In the genomic region with DNA sequence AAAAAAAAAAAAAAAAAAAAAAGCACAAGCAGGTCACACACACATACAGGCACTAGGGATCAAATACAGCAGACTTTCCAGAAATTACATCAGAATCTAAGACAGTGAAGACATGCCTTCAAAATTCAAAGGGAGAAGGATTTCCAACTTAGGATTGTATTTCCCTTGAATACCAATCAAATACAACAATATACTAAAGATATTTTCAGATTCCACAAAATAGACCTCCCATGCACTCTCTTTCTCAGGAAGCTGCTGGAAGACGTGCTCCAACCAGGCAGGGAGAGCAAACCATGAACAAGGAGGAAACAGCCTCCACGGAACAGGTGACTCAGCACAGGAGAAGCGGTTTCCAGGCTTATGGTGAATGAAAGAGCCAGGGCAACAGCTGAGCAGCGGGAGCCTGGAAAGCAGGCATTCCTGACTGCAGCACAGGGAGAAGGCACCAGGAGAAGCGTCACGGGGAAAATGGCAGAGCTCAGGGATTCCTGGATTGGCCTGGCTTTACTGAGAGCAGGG, we compare ENCODE assay signal across 1 cellular context.
TF ChIP-seq lines count a peak whose summit lies in the region.

No MANE protein-coding gene starts in this region.

TF ChIP-seq in K562, 482 proteins besides CTCF, POLR2A, EP300 and RAD21 (continued from another document):
- TF ChIP-seq, protein P1, sequence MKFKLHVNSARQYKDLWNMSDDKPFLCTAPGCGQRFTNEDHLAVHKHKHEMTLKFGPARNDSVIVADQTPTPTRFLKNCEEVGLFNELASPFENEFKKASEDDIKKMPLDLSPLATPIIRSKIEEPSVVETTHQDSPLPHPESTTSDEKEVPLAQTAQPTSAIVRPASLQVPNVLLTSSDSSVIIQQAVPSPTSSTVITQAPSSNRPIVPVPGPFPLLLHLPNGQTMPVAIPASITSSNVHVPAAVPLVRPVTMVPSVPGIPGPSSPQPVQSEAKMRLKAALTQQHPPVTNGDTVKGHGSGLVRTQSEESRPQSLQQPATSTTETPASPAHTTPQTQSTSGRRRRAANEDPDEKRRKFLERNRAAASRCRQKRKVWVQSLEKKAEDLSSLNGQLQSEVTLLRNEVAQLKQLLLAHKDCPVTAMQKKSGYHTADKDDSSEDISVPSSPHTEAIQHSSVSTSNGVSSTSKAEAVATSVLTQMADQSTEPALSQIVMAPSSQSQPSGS (CRISPR knock-in tag; IDR thresholded peaks at IDR 0.05) = no peak
- TF ChIP-seq ETV5 (CRISPR knock-in tag; IDR thresholded peaks at IDR 0.05; ENCODE audit: low read depth) (no peak), POU5F1 (IDR thresholded peaks at IDR 0.05; ENCODE audit: borderline replicate concordance, low read depth, low read length, partially characterized antibody) (no peak), ELF4 (CRISPR knock-in tag; IDR thresholded peaks at IDR 0.05) (no peak), RBM22 (IDR thresholded peaks at IDR 0.05; ENCODE audit: low read depth, low read length, poor library complexity, severe bottlenecking) (no peak), BRD9 (IDR thresholded peaks at IDR 0.05; ENCODE audit: low read depth, partially characterized antibody) (peak; percentile 76), KAT2B (IDR thresholded peaks at IDR 0.05; ENCODE audit: low read depth, low read length) (no peak), TCF3 (CRISPR knock-in tag; IDR thresholded peaks at IDR 0.05) (0 out of 2 replicates have a peak, but pooled peaks have one; percentile 6)
